In the genomic region with DNA sequence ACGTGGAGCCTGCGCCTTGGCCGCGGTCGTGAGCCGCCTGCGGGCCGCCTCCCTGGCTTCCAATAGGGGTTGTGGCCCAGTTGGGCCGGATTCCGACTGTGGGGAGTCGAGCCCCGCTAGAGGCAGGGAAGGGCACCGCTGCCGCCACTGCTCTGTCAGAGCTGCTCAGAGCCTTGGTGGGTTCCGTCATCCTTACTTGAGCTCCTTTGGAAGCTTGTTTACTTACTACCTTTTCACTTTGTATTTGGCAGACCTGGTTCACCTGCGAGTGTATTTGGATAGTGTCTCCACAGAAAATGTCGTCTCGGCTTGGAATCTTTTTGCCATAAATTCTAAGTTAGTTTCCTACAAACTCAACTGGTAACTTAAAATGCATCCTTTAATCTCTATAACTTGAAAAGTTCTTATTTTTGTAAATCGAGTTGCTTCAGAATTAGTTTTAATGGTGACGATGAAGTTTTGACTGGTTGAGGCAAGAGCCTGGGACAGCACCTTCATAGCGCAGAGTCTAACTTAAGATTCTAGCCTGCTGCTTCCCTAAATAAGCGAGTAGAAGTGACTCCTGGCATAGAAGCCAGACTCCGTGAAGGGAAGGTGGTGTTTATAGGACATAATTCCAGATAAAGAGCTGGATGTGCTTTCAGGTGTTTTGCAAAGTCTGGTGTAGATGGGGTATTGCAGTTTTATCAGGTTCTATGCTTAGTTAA, we compare ENCODE assay signal across 8 cellular contexts. TPM values are rescaled to one million over a fixed set of nuclear protein-coding genes. Genes with fewer than 3 reads are reported as not detected.
DNase-seq lines count a peak whose midpoint lies in the region; ATAC-seq and TF ChIP-seq lines count a peak whose summit lies in the region.

No MANE protein-coding gene starts in this region.

- no peaks in the 10 kb centered on the region for H3K36me3 ChIP-seq in PC-9 (ENCODE audit: low read depth)
- H3K36me3 ChIP-seq in endodermal cell (ENCODE audit: control insufficient read depth, insufficient read depth, low read length), result peaks cover 14% of the 10 kb centered on the region
- H3K36me3 ChIP-seq in neuron (ENCODE audit: insufficient read depth, low read length), result peaks cover 3% of the 10 kb centered on the region

- TF ChIP-seq CTCF in PC-9 (conservative IDR thresholded peaks at IDR 0.05) (no peak; the same call in 1 of the 2 replicates), endodermal cell (conservative IDR thresholded peaks at IDR 0.05) (peak; percentile 10)

- H3K27me3 ChIP-seq in PC-9 (ENCODE audit: insufficient read depth, low read depth) (no peaks in the 10 kb centered on the region), endodermal cell (ENCODE audit: control insufficient read depth, insufficient read depth, low read length, poor library complexity, severe bottlenecking) (no peaks in the 10 kb centered on the region), neuron (ENCODE audit: insufficient read depth, low read length) (no peaks in the 10 kb centered on the region)

- H3K36me3 Mint-ChIP-seq in endodermal cell (ENCODE audit: low read depth), result peaks cover 25% of the 10 kb centered on the region

- 5 to 8% methylated on average over 16 to 23 of the region's 23 CpGs for WGBS in endodermal cell (ENCODE audit: insufficient coverage in 1 of 2, insufficient read length in 1 of 2), 2 experiments

- H3K9me2 ChIP-seq in PC-9 (ENCODE audit: insufficient read depth), result no peaks in the 10 kb centered on the region

- POLR2A ChIA-PET in PC-9 (lab: Charles Lee; ENCODE audit: unreplicated experiment), result interaction anchor here (1.0 to 1.2 kb wide), 2 partner anchors 10 to 130 kb away, joined by 4 to 16 read pairs; no protein-coding TSS in a partner anchor

- BruUV-seq in PC-9 (replicated peaks; lab: Mats Ljungman, UMichigan), result no TSS peak

- peak overlapping the region; percentile 82 for H2AFZ ChIP-seq in PC-9
- H2AFZ ChIP-seq in neuron (ENCODE audit: low read depth, low read length), result peak overlapping the region; percentile 92

- CTCF ChIA-PET in PC-9 (lab: Charles Lee), result interaction anchor here (1.1 to 1.4 kb wide), 2 partner anchors 14 to 16 kb away, joined by 5 to 7 read pairs; no protein-coding TSS in a partner anchor

- H4K20me1 ChIP-seq in PC-9 (ENCODE audit: insufficient read depth), result no peaks in the 10 kb centered on the region

- H3K4me1 ChIP-seq in PC-9 (replicated peaks; ENCODE audit: insufficient read depth) (peaks cover 39% of the 10 kb centered on the region), endodermal cell (ENCODE audit: control insufficient read depth, insufficient read depth, low read length) (peaks cover 15% of the 10 kb centered on the region), neuron (ENCODE audit: insufficient read depth, low read length) (peaks cover 18% of the 10 kb centered on the region)

- peak overlapping the region; percentile 98 for H3K4me3 ChIP-seq in PC-9
- peak overlapping the region; percentile 99 for H3K4me3 ChIP-seq in endodermal cell (ENCODE audit: low read length)
- peak overlapping the region; percentile 94 for H3K4me3 ChIP-seq in neuron (ENCODE audit: low read length)

- ATAC-seq in HG02759 (IDR thresholded peaks at IDR 0.05; ENCODE audit: unreplicated experiment), result peak; percentile 26

- H3K9me3 ChIP-seq in PC-9 (ENCODE audit: insufficient read depth, low read depth) (no peaks in the 10 kb centered on the region), endodermal cell (ENCODE audit: control insufficient read depth, low read length) (no peaks in the 10 kb centered on the region), neuron (ENCODE audit: low read length) (no peaks in the 10 kb centered on the region)

- no peaks in the 10 kb centered on the region for H3K9me3 Mint-ChIP-seq in endodermal cell

- H3F3A ChIP-seq in PC-9 (ENCODE audit: insufficient read depth, low read depth), result peaks cover 32% of the 10 kb centered on the region

- H3K79me2 ChIP-seq in PC-9 (ENCODE audit: low read depth), result peaks cover 48% of the 10 kb centered on the region

- H3K4me3 Mint-ChIP-seq in endodermal cell, result peak overlapping the region; percentile 85

- H3K27me3 Mint-ChIP-seq in endodermal cell (ENCODE audit: insufficient read depth), result no peaks in the 10 kb centered on the region

- peak; percentile 59 for DNase-seq in SIG-M5 treated with dmso at 0.1 percent for 504 hours (lab: John Stamatoyannopoulos, UW; ENCODE audit: unreplicated experiment)
- DNase-seq in SIG-M5 (lab: John Stamatoyannopoulos, UW), result no peak
- no peak for DNase-seq in PC-9
- no peak for DNase-seq in endodermal cell
- DNase-seq in effector CD8-positive, alpha-beta T cell (lab: John Stamatoyannopoulos, UW), result no peak
- no peak for DNase-seq in retina

- H3K27ac Mint-ChIP-seq in endodermal cell, result peak overlapping the region; percentile 88

- intact Hi-C loops in PC-9 (cut with micrococcal nuclease; ENCODE audit: unreplicated experiment), result no loop called here

- peak overlapping the region; percentile 99 for H3K4me2 ChIP-seq in PC-9

- H3K27ac ChIP-seq in PC-9 (peak overlapping the region; percentile 67), endodermal cell (ENCODE audit: low read depth, low read length) (peak overlapping the region; percentile 94)

- H3K4me1 Mint-ChIP-seq in endodermal cell, result peaks cover 28% of the 10 kb centered on the region

- peak overlapping the region; percentile 81 for H3K9ac ChIP-seq in endodermal cell (ENCODE audit: extremely low read depth, low read length, poor library complexity, severe bottlenecking)

RNA-seq across cellular contexts. Expression of gene DAG1, which starts 0.8 kb away (rescaled TPM):
- total RNA-seq in PC-9 (2021) (156 and 206 TPM in 2 replicates), endodermal cell (100 to 1,000 TPM; 145 to 176 TPM)
- 65.6 TPM for polyA plus RNA-seq in endodermal cell (2013, experiment 1 of 2)
- polyA plus RNA-seq in endodermal cell (2013, experiment 2 of 2), result 69.3 TPM

RNA-seq across cellular contexts. Expression of gene NICN1, which starts 41.7 kb away (rescaled TPM):
- total RNA-seq in PC-9 (2021) (14.6 and 23.7 TPM in 2 replicates), endodermal cell (10 to 100 TPM; 10.4 to 19.6 TPM)
- polyA plus RNA-seq in endodermal cell (2013, experiment 1 of 2), result 20.8 TPM
- polyA plus RNA-seq in endodermal cell (2013, experiment 2 of 2), result 17.5 TPM

RNA-seq across cellular contexts. Expression of gene AMT, which starts 48.6 kb away (rescaled TPM):
- 12.9 and 17.6 TPM in 2 replicates for total RNA-seq in PC-9 (2021)
- 10 to 100 TPM; 44.4 to 51.7 TPM for total RNA-seq in endodermal cell
- 25.9 TPM for polyA plus RNA-seq in endodermal cell (2013, experiment 1 of 2)
- polyA plus RNA-seq in endodermal cell (2013, experiment 2 of 2), result 21.9 TPM

RNA-seq across cellular contexts. Expression of gene TCTA, which starts 58.6 kb away (rescaled TPM):
- total RNA-seq in PC-9 (2021) (17.0 and 17.2 TPM in 2 replicates), endodermal cell (10 to 100 TPM in 1 of 2 donors, 1 to 10 TPM in 1; 6.3 to 11.2 TPM)
- 8.1 TPM for polyA plus RNA-seq in endodermal cell (2013, experiment 1 of 2)
- polyA plus RNA-seq in endodermal cell (2013, experiment 2 of 2), result 6.9 TPM

RNA-seq across cellular contexts. Expression of gene RHOA, which starts 59.1 kb away (rescaled TPM):
- total RNA-seq in PC-9 (2021), result 413 and 416 TPM in 2 replicates
- total RNA-seq in endodermal cell, result 100 to 1,000 TPM; 359 to 371 TPM
- 416 TPM for polyA plus RNA-seq in endodermal cell (2013, experiment 1 of 2)
- 399 TPM for polyA plus RNA-seq in endodermal cell (2013, experiment 2 of 2)
